Comparison of ENCODE assay signal across 8 cellular contexts in the genomic region with DNA sequence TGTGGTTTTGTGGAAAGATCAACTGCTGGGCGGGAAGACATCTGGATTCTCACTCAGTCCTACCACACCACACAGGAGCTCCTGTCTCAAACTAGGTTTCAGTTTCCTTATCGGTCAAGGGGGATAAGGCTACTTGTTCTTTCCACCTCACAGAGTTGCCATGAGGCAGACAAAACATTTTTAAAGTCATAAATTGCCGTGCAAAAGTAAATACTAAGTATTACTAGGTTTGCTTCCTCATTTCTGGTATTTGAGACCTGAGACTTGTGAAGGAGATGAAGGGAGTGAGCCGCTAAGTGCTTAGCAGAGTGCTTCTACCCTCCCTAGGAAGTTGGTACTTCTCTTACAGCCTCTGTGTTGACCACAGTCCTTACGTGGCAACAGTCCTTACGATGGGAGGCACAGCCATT. TPM values are rescaled to one million over a fixed set of nuclear protein-coding genes. Genes with fewer than 3 reads are reported as not detected.
DNase-seq lines count a peak whose midpoint lies in the region; ATAC-seq and TF ChIP-seq lines count a peak whose summit lies in the region.

No MANE protein-coding gene starts in this region.

- WGBS in mesodermal cell (ENCODE audit: insufficient coverage in 2 of 2), 2 experiments, result 94% methylated on average over 2 of the region's 6 CpGs; no CpG with 5 or more reads in 1 of the 2 experiments

- no peak overlapping the region for H3K27ac ChIP-seq in mesodermal cell (ENCODE audit: low read depth, low read length, severe bottlenecking)
- H3K27ac ChIP-seq in WERI-Rb-1, result no peak overlapping the region

- peak overlapping the region; percentile 70 for H3K4me3 ChIP-seq in astrocyte of the spinal cord (ENCODE audit: low read depth, low read length)
- H3K4me3 ChIP-seq in mesodermal cell (ENCODE audit: extremely low read depth, insufficient read depth, low read length, poor library complexity, severe bottlenecking), result peak overlapping the region; percentile 62
- H3K4me3 ChIP-seq in WERI-Rb-1 (ENCODE audit: low read depth, low read length), result no peak overlapping the region

- H3K36me3 ChIP-seq in mesodermal cell (ENCODE audit: control insufficient read depth, insufficient read depth, low read length) (peaks cover 29% of the 10 kb centered on the region), WERI-Rb-1 (peaks cover 33% of the 10 kb centered on the region)

- in situ Hi-C loops in GM13976 (cut with MboI; ENCODE audit: low sequenced_read_pairs, unreplicated experiment), result no loop called here
- in situ Hi-C loops in astrocyte of the spinal cord (cut with HindIII; ENCODE audit: low sequenced_read_pairs), result no loop called here

- peak; percentile 29 for ATAC-seq in GM21786 (IDR thresholded peaks at IDR 0.05; ENCODE audit: unreplicated experiment)

- H3K27me3 ChIP-seq in WERI-Rb-1 (ENCODE audit: insufficient read depth, low read depth, severe bottlenecking), result no peaks in the 10 kb centered on the region

- H3K4me1 ChIP-seq in mesodermal cell (ENCODE audit: control insufficient read depth, insufficient read depth, low read length, poor library complexity, severe bottlenecking), result peaks cover 6% of the 10 kb centered on the region

- H3K9me3 ChIP-seq in mesodermal cell (ENCODE audit: control insufficient read depth, low read length), result no peaks in the 10 kb centered on the region
- H3K9me3 ChIP-seq in WERI-Rb-1 (ENCODE audit: severe bottlenecking), result no peaks in the 10 kb centered on the region

- DNase-seq in GM13976 (ENCODE audit: low spot score) (peak; percentile 46), LoVo (ENCODE audit: low spot score) (peak; percentile 2), astrocyte of the spinal cord (ENCODE audit: low read depth, low spot score) (peak; percentile 12), DMS 273 treated with DMSO at 0.1 percent for 48 hours (lab: John Stamatoyannopoulos, UW) (no peak), AG08395 (ENCODE audit: low spot score) (no peak), WERI-Rb-1 (no peak)

- TF ChIP-seq CTCF in GM13976 (IDR thresholded peaks at IDR 0.05; ENCODE audit: borderline replicate concordance, control extremely low read depth, extremely low read depth, insufficient read depth, missing control alignments) (no peak), astrocyte of the spinal cord (IDR thresholded peaks at IDR 0.05; ENCODE audit: low read depth, low read length) (no peak), WERI-Rb-1 (IDR thresholded peaks at IDR 0.05; ENCODE audit: low read depth, low read length) (no peak)

RNA-seq across cellular contexts. Expression of gene LAP3, which starts 1.5 kb away (rescaled TPM):
- polyA plus RNA-seq in mesodermal cell (2013, experiment 1 of 2), result 34.0 TPM
- polyA plus RNA-seq in mesodermal cell (2013, experiment 2 of 2), result 34.4 TPM

RNA-seq across cellular contexts. Expression of gene MED28, which starts 36.0 kb away (rescaled TPM):
- polyA plus RNA-seq in mesodermal cell (2013, experiment 1 of 2), result 54.4 TPM
- 51.5 TPM for polyA plus RNA-seq in mesodermal cell (2013, experiment 2 of 2)

Comparison
In these comparisons a context has a peak if more than half of its experiments do, and no peak if none do; other contexts are left out.
1. DNase-seq: peak in GM13976 (single experiment), LoVo (single experiment) and astrocyte of the spinal cord (single experiment); none in DMS 273 treated with DMSO at 0.1 percent for 48 hours (single experiment), AG08395 (single experiment) and WERI-Rb-1 (single experiment).